ENCODE assay signal across 12 cellular contexts in the genomic region with DNA sequence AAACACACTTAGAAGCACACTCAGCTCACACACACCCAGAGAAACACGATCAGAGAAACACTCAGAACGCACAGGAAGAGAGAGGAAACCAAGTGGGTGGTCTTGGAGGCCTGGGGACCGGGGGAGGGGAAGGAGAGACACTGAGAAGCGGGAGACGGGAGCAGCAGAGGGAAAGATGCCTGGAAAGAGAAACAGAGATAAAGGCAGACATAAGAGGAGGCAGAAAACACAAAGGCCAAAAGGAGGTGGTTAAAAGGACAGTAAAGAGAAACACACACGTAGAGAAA. TPM values are rescaled to one million over a fixed set of nuclear protein-coding genes. Genes with fewer than 3 reads are reported as not detected.
DNase-seq lines count a peak whose midpoint lies in the region; ATAC-seq, FAIRE-seq and TF ChIP-seq lines count a peak whose summit lies in the region.
"Had no signal": no experiment of that assay in that cellular context is flagged by ENCODE, and none has a peak within 500 bp of the region (broad histone marks: within the 10 kb centered on the region; RNA-seq: fewer than 3 reads in every experiment).

No MANE protein-coding gene starts in this region.

- CTCF ChIA-PET in HCT116 (lab: Charles Lee): interaction anchor here (0.9 to 1.8 kb wide), 2 partner anchors 12 to 52 kb away, joined by 3 to 6 read pairs; a partner anchor contains a TSS

- H3K9me3 Mint-ChIP-seq in osteocyte (ENCODE audit: unreplicated experiment): no peaks in the 10 kb centered on the region

- no peak overlapping the region for H2AFZ ChIP-seq in HCT116 (ENCODE audit: low read depth, low read length, poor library complexity, severe bottlenecking)

- RAD21 ChIA-PET in HCT116 (lab: Charles Lee; ENCODE audit: low non-redundant PET in 1 of 2, low total read pairs in 2 of 2, uncharacterized antibody in 2 of 2, unreplicated experiment in 2 of 2): interaction anchor here in 1 of 2 experiments (0.8 kb wide), 1 partner anchor 9 kb away, joined by 3 read pairs; no protein-coding TSS in a partner anchor

- H3K9ac ChIP-seq in HCT116 (ENCODE audit: low read length) (no peak overlapping the region), stomach smooth muscle (ENCODE audit: low read length in 2 of 2) (peak overlapping the region; percentile 34 to 84)

- no peaks in the 10 kb centered on the region for H3K79me2 ChIP-seq in HCT116 (ENCODE audit: insufficient read depth, low read length)

- BruUV-seq in HCT116 (replicated peaks; lab: Mats Ljungman, UMichigan): no TSS peak

- TF ChIP-seq POLR2A in HCT116 (IDR thresholded peaks at IDR 0.05; ENCODE audit: borderline replicate concordance, extremely low read depth, insufficient read depth, insufficient read length): no peak

- no peak overlapping the region for H3K4me3 Mint-ChIP-seq in osteocyte (ENCODE audit: unreplicated experiment)

- H4K20me1 ChIP-seq in HCT116 (ENCODE audit: insufficient read depth): no peaks in the 10 kb centered on the region

- H3K4me1 Mint-ChIP-seq in osteocyte (ENCODE audit: unreplicated experiment): peaks cover 8% of the 10 kb centered on the region

- H3K27ac Mint-ChIP-seq in osteocyte (ENCODE audit: unreplicated experiment): no peak overlapping the region

- no peaks in the 10 kb centered on the region for H3K27me3 ChIP-seq in HCT116 (ENCODE audit: insufficient read depth, low read length)
- H3K27me3 ChIP-seq in layer of hippocampus (ENCODE audit: control insufficient read depth, insufficient read depth, low read length): peaks cover 2% of the 10 kb centered on the region
- no peaks in the 10 kb centered on the region for H3K27me3 ChIP-seq in stomach smooth muscle (ENCODE audit: control insufficient read depth in 1 of 2, insufficient read depth in 2 of 2, low read length in 2 of 2)

- intact Hi-C loops in HCT116 (cut with micrococcal nuclease): no loop called here

- no peak for FAIRE-seq in RCC 7860 (lab: Jason Lieb, UNC)
- FAIRE-seq: GM19239 had no signal

- no peak overlapping the region for H3K27ac ChIP-seq in HCT116 (ENCODE audit: low read depth, low read length)
- H3K27ac ChIP-seq in caudate nucleus (ENCODE audit: low read depth, low read length): peak overlapping the region; percentile 89
- peak overlapping the region; percentile 98 for H3K27ac ChIP-seq in layer of hippocampus (ENCODE audit: low read depth, low read length)
- peak overlapping the region; percentile 31 for H3K27ac ChIP-seq in stomach smooth muscle (ENCODE audit: low read length)

- peaks cover 6 to 18% of the 10 kb centered on the region in 2 experiments for H3K4me1 ChIP-seq in HCT116 (ENCODE audit: control insufficient read depth in 1 of 2, insufficient read depth in 2 of 2, low read length in 2 of 2)
- peaks cover 10% of the 10 kb centered on the region for H3K4me1 ChIP-seq in stomach smooth muscle (ENCODE audit: control insufficient read depth, insufficient read depth, low read length)

- DNase-seq in HCT116 (ENCODE audit: low read depth, low spot score) (no peak), caudate nucleus (lab: John Stamatoyannopoulos, UW) (peak in 1 of 61 donors; percentile 12), RCC 7860 (ENCODE audit: low spot score) (no peak), osteocyte (ENCODE audit: extremely low spot score, unreplicated experiment) (no peak), SHP77 treated with DMSO at 0.1 percent for 48 hours (lab: John Stamatoyannopoulos, UW) (no peak)
- DNase-seq in activated CD8-positive, alpha-beta memory T cell treated with anti-CD3 and anti-CD28 coated beads for 24 hours: no peak
- DNase-seq: NCI-H510A treated with DMSO at 0.1 percent for 48 hours, T1000 had no signal

- H3K36me3 Mint-ChIP-seq in osteocyte (ENCODE audit: unreplicated experiment): peaks cover 13% of the 10 kb centered on the region

- no peaks in the 10 kb centered on the region for H3K9me2 ChIP-seq in HCT116 (ENCODE audit: insufficient read depth)

- H3K9me3 ChIP-seq in HCT116 (ENCODE audit: control insufficient read depth in 1 of 2, insufficient read depth in 1 of 2, low read depth in 1 of 2, low read length in 2 of 2) (no peaks in the 10 kb centered on the region), stomach smooth muscle (ENCODE audit: control insufficient read depth in 2 of 2, low read length in 2 of 2) (no peaks in the 10 kb centered on the region)

- POLR2A ChIA-PET in HCT116 (lab: Charles Lee): no interaction called here

- no peaks in the 10 kb centered on the region for H3K27me3 Mint-ChIP-seq in osteocyte (ENCODE audit: unreplicated experiment)

- ATAC-seq in HCT116: no peak

- H3K36me3 ChIP-seq in HCT116 (ENCODE audit: control insufficient read depth in 1 of 2, insufficient read depth in 2 of 2, low read length in 2 of 2) (no peaks in the 10 kb centered on the region), stomach smooth muscle (ENCODE audit: control insufficient read depth in 2 of 2, insufficient read depth in 2 of 2, low read length in 2 of 2) (peaks cover 0 to 11% of the 10 kb centered on the region in 2 donors)

- H3K4me3 ChIP-seq in HCT116 (replicated peaks in 1 of 2; ENCODE audit: low read depth in 1 of 2, low read length in 2 of 2) (no peak overlapping the region), stomach smooth muscle (ENCODE audit: low read length in 2 of 2) (peak overlapping the region; percentile 59 to 83)

- TF ChIP-seq CTCF in HCT116 (IDR thresholded peaks at IDR 0.05 in 2 of 3, conservative IDR thresholded peaks at IDR 0.05 in 1 of 3; ENCODE audit: borderline replicate concordance in 1 of 3, insufficient read depth in 1 of 3, low read depth in 2 of 3, low read length in 2 of 3) (no peak), osteocyte (IDR thresholded peaks at IDR 0.05) (no peak)

- TF ChIP-seq RAD21 in HCT116 (IDR thresholded peaks at IDR 0.05; ENCODE audit: low read depth): no peak

- H3K4me2 ChIP-seq in HCT116 (ENCODE audit: low read length): peak overlapping the region; percentile 88

TF ChIP-seq in HCT116, 20 proteins besides CTCF, POLR2A, EP300 and RAD21:
- no peak for TF ChIP-seq JUND (IDR thresholded peaks at IDR 0.05)
- no peak for TF ChIP-seq SP1 (IDR thresholded peaks at IDR 0.05; ENCODE audit: low read depth)
- TF ChIP-seq, protein P1, sequence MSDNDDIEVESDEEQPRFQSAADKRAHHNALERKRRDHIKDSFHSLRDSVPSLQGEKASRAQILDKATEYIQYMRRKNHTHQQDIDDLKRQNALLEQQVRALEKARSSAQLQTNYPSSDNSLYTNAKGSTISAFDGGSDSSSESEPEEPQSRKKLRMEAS (IDR thresholded peaks at IDR 0.05): no peak
- TF ChIP-seq EZH2 (IDR thresholded peaks at IDR 0.05): no peak
- TF ChIP-seq ZNF274 (IDR thresholded peaks at IDR 0.05; ENCODE audit: low read depth, low read length): no peak
- TF ChIP-seq CBX3 (IDR thresholded peaks at IDR 0.05; ENCODE audit: low read depth): no peak
- no peak for TF ChIP-seq ELF1 (IDR thresholded peaks at IDR 0.05; ENCODE audit: borderline replicate concordance, low read depth)
- TF ChIP-seq, protein P2, sequence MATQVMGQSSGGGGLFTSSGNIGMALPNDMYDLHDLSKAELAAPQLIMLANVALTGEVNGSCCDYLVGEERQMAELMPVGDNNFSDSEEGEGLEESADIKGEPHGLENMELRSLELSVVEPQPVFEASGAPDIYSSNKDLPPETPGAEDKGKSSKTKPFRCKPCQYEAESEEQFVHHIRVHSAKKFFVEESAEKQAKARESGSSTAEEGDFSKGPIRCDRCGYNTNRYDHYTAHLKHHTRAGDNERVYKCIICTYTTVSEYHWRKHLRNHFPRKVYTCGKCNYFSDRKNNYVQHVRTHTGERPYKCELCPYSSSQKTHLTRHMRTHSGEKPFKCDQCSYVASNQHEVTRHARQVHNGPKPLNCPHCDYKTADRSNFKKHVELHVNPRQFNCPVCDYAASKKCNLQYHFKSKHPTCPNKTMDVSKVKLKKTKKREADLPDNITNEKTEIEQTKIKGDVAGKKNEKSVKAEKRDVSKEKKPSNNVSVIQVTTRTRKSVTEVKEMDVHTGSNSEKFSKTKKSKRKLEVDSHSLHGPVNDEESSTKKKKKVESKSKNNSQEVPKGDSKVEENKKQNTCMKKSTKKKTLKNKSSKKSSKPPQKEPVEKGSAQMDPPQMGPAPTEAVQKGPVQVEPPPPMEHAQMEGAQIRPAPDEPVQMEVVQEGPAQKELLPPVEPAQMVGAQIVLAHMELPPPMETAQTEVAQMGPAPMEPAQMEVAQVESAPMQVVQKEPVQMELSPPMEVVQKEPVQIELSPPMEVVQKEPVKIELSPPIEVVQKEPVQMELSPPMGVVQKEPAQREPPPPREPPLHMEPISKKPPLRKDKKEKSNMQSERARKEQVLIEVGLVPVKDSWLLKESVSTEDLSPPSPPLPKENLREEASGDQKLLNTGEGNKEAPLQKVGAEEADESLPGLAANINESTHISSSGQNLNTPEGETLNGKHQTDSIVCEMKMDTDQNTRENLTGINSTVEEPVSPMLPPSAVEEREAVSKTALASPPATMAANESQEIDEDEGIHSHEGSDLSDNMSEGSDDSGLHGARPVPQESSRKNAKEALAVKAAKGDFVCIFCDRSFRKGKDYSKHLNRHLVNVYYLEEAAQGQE (IDR thresholded peaks at IDR 0.05; ENCODE audit: low read depth): no peak
- TF ChIP-seq CEBPB (IDR thresholded peaks at IDR 0.05; ENCODE audit: low read depth): no peak
- TF ChIP-seq EZH2phosphoT487 (IDR thresholded peaks at IDR 0.05; ENCODE audit: borderline replicate concordance): no peak
- TF ChIP-seq ZFX (IDR thresholded peaks at IDR 0.05): no peak
- no peak for TF ChIP-seq EGR1 (IDR thresholded peaks at IDR 0.05; ENCODE audit: low read depth)
- no peak for TF ChIP-seq TCF7L2 (IDR thresholded peaks at IDR 0.05; ENCODE audit: borderline replicate concordance, extremely low read depth, insufficient read depth, insufficient read length)
TF ChIP-seq in HCT116: peak in this region for 0.

RNA-seq across cellular contexts. Expression of a gene that starts 1.3 kb away (rescaled TPM):
- 29.3 TPM for total RNA-seq in HCT116 (2021; ENCODE audit: unreplicated experiment)
- 33.3 and 37.3 TPM in 2 replicates for polyA plus RNA-seq in HCT116 (2012)
- total RNA-seq in osteocyte: 92.7 and 97.6 TPM in 2 replicates
- total RNA-seq: mononuclear cell had no signal

RNA-seq across cellular contexts. Expression of a gene that starts 52.3 kb away (rescaled TPM):
- 35.7 TPM for total RNA-seq in HCT116 (2021; ENCODE audit: unreplicated experiment)
- polyA plus RNA-seq in HCT116 (2012): 35.2 and 35.5 TPM in 2 replicates
- 15.4 and 19.1 TPM in 2 replicates for total RNA-seq in osteocyte

Comparison
In these comparisons a context has a peak if more than half of its experiments do, and no peak if none do; other contexts are left out.
1. H3K4me3 ChIP-seq: peak in stomach smooth muscle (2 of 2); none in HCT116 (0 of 2).